2 cellular contexts compared by ENCODE assay signal in the genomic region with DNA sequence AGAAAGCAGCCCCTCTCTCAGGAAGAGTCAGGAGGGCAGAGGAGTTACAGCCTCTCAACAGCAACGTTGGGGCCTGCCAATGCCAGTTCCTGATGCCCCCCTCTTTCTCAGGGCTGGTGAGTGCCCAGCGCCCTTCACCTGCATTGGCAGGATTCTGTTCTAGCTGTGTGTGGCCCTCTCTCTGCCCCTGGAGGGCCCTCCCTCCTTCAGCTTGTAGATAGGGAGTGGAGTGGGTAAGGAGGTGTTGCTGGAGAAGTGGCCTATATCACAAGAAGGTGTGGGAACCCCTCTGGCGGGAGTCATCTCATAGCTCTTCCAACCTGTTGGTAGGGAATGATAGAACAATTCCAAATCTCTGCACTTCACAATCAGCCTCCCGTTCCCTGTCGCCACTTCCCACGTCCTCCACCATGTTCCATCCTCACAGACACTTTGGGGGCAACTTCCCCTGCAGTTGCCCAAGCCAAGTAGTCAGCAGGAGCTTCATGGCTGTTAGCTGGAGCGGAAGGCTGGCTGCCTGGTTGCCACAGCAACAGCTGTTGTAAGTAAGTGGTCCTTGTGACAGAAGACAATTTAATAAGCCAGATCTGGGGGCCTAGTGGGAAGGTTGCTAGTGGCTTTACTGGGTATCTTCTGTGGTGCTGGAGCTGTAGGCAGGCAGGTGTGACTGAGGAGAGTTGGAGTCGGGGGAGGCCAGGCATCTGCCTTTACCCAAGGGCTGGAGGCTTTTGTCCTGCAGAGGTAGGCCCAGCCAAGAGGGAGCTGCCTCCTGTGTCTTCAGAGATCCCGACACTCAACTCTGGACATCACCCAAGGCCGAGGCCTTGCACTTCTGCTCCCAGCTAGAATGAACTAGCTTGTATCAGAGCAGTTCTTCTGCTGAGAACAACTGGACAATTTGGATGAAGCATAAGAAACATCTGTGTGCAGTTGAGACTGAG.
A peak's percentile ranks its signal among the peaks of the same experiment; 100 is the strongest.
TF ChIP-seq lines count a peak whose summit lies in the region.

No MANE protein-coding gene starts in this region.

TF ChIP-seq in HEK293, 187 proteins besides CTCF, POLR2A, EP300 and RAD21:
- TF ChIP-seq ZNF341 (tag by site-specific recombination; IDR thresholded peaks at IDR 0.05; ENCODE audit: low read depth) (0 out of 2 replicates have a peak, but pooled peaks have one; percentile 8), RBAK (tag by site-specific recombination; IDR thresholded peaks at IDR 0.05) (no peak)
TF ChIP-seq in HEK293: peak in this region for 1.

TF ChIP-seq in K562, 482 proteins besides CTCF, POLR2A, EP300 and RAD21:
- TF ChIP-seq RFX1 (IDR thresholded peaks at IDR 0.05) (peak; percentile 24; the same call in 1 of the 2 replicates), KLF6 (CRISPR knock-in tag; IDR thresholded peaks at IDR 0.05; ENCODE audit: borderline replicate concordance) (no peak)
